ENCODE assay signal across 8 cellular contexts in genomic region chr16:11672206-11673090, GRCh38. TPM values are rescaled to one million over a fixed set of nuclear protein-coding genes. Genes with fewer than 3 reads are reported as not detected.
DNase-seq lines count a peak whose midpoint lies in the region; ATAC-seq and TF ChIP-seq lines count a peak whose summit lies in the region.

No MANE protein-coding gene starts in this region.

- H3K36me3 ChIP-seq in skeletal muscle tissue (ENCODE audit: control insufficient read depth in 3 of 3, insufficient read depth in 3 of 3, low read length in 3 of 3): peaks cover 9 to 16% (median 13%) of the 10 kb centered on the region in 3 donors

- no peaks in the 10 kb centered on the region for H3K27me3 Mint-ChIP-seq in chondrocyte (ENCODE audit: low read depth)

- peaks cover 5% of the 10 kb centered on the region for H3K36me3 Mint-ChIP-seq in chondrocyte (ENCODE audit: low read depth)

- H3K27me3 ChIP-seq in skeletal muscle tissue (ENCODE audit: control insufficient read depth in 3 of 3, insufficient read depth in 3 of 3, low read length in 3 of 3): no peaks in the 10 kb centered on the region

- peak overlapping the region in 2 of 3 donors; percentile 51 to 52 for H3K4me3 ChIP-seq in skeletal muscle tissue (ENCODE audit: low read length in 3 of 3)

- ATAC-seq in HG03442 (IDR thresholded peaks at IDR 0.05; ENCODE audit: unreplicated experiment): no peak
- no peak for ATAC-seq in HG03460 (IDR thresholded peaks at IDR 0.05; ENCODE audit: unreplicated experiment)

- H3K27ac Mint-ChIP-seq in chondrocyte (ENCODE audit: unreplicated experiment): no peak overlapping the region

- H3K4me1 ChIP-seq in skeletal muscle tissue (ENCODE audit: control insufficient read depth in 3 of 3, insufficient read depth in 3 of 3, low read length in 3 of 3): peaks cover 84 to 91% (median 88%) of the 10 kb centered on the region in 3 donors

- no peaks in the 10 kb centered on the region for H3K9me3 ChIP-seq in skeletal muscle tissue (ENCODE audit: control insufficient read depth in 3 of 3, low read length in 3 of 3)

- H3K4me1 Mint-ChIP-seq in chondrocyte (ENCODE audit: low read depth): peaks cover 35% of the 10 kb centered on the region

- H3K9ac ChIP-seq in skeletal muscle tissue (ENCODE audit: low read depth in 1 of 3, low read length in 3 of 3): peak overlapping the region; percentile 20 to 92 (median 53)

- H3K9me3 Mint-ChIP-seq in chondrocyte (ENCODE audit: low read depth): no peaks in the 10 kb centered on the region

- DNase-seq in DMS53 (lab: John Stamatoyannopoulos, UW) (peak; percentile 28), DMS53 treated with DMSO at 0.1 percent for 48 hours (lab: John Stamatoyannopoulos, UW; ENCODE audit: unreplicated experiment) (no peak), NOMO-1 treated with DMSO at 0.1 percent for 48 hours (lab: John Stamatoyannopoulos, UW; ENCODE audit: unreplicated experiment) (peak; percentile 17), chondrocyte (ENCODE audit: low spot score) (peak; percentile 75), NCI-H128 (lab: John Stamatoyannopoulos, UW; ENCODE audit: unreplicated experiment) (no peak)

- H3K27ac ChIP-seq in skeletal muscle tissue (ENCODE audit: low read depth, low read length): peak overlapping the region; percentile 93

- TF ChIP-seq CTCF in chondrocyte (IDR thresholded peaks at IDR 0.05): no peak

- H3K4me3 Mint-ChIP-seq in chondrocyte (ENCODE audit: unreplicated experiment): no peak overlapping the region

RNA-seq across cellular contexts. Expression of gene SNN, which starts 4.2 kb away (rescaled TPM):
- total RNA-seq in chondrocyte (12.5 to 15.3 TPM (median 14.0 TPM) in 3 replicates), skeletal muscle tissue (14.6 TPM)

Comparison
In these comparisons a context has a peak if more than half of its experiments do, and no peak if none do; other contexts are left out.
1. DNase-seq: peak in DMS53 (single experiment), NOMO-1 treated with DMSO at 0.1 percent for 48 hours (single experiment) and chondrocyte (single experiment); none in DMS53 treated with DMSO at 0.1 percent for 48 hours (single experiment) and NCI-H128 (single experiment).